18 cellular contexts compared by ENCODE assay signal in the genomic region with DNA sequence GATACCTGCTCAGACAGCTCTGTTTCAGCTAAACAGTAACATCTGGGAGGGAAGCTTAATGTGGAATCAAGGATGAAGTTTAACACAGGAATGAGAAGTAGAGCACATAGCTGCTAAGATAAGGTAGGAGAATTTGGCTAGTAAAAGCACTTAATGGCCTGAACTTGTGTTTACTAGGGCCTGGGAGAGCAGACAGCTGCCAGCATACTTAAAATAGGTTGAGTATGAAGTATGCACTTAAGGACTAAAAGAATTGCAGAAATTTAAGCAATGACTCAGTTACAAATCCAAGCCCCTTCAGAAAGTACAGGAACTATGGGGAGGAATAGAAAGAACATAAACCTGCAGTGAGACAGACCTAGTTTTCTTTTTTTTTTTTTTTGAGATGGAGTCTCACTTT. TPM values are rescaled to one million over a fixed set of nuclear protein-coding genes. Genes with fewer than 3 reads are reported as not detected.
DNase-seq lines count a peak whose midpoint lies in the region; ATAC-seq and TF ChIP-seq lines count a peak whose summit lies in the region.
"Had no signal": no experiment of that assay in that cellular context is flagged by ENCODE, and none has a peak within 500 bp of the region (broad histone marks: within the 10 kb centered on the region; RNA-seq: fewer than 3 reads in every experiment).

No MANE protein-coding gene starts in this region.

- H2AFZ ChIP-seq in MM.1S (ENCODE audit: low read length) = no peak overlapping the region

- DNase-seq in AG20443 (ENCODE audit: low spot score) (peak; percentile 62), NCI-H524 (lab: John Stamatoyannopoulos, UW) (peak; percentile 37 to 63), fibroblast of gingiva (ENCODE audit: low read depth) (peak; percentile 29), omental fat pad (ENCODE audit: low spot score) (no peak), substantia nigra (lab: John Stamatoyannopoulos, UW) (no peak), MM.1S (no peak), NCI-H526 (lab: John Stamatoyannopoulos, UW) (no peak)
- DNase-seq: activated CD8-positive, alpha-beta T cell treated with anti-CD3 and anti-CD28 coated beads for 36 hours; amygdala; CD4-positive, CD25-positive, alpha-beta regulatory T cell; effector CD4-positive, alpha-beta T cell; foreskin keratinocyte; immature natural killer cell; NCI-H2081; NK-92 treated with Interleukin-12 subunit alpha and Interleukin-12 subunit beta, amount 100 ng/mL, for 24 hours; psoas muscle had no signal

- no peaks in the 10 kb centered on the region for H3K9me3 ChIP-seq in MM.1S (replicated peaks; ENCODE audit: insufficient read depth, low read length)
- H3K9me3 ChIP-seq: psoas muscle had no signal

- H3K36me3 ChIP-seq in MM.1S (replicated peaks; ENCODE audit: insufficient read depth, low read length) = no peaks in the 10 kb centered on the region

- no peaks in the 10 kb centered on the region for H3K79me2 ChIP-seq in MM.1S (ENCODE audit: low read length)

- peaks cover 14% of the 10 kb centered on the region for H3K4me1 ChIP-seq in MM.1S (ENCODE audit: low read length)

- H3K27ac ChIP-seq in substantia nigra (ENCODE audit: low read depth, low read length, poor library complexity, severe bottlenecking) (no peak overlapping the region), MM.1S (ENCODE audit: low read length) (no peak overlapping the region)
- H3K27ac ChIP-seq: foreskin keratinocyte, psoas muscle had no signal

- no peak overlapping the region for H3K4me2 ChIP-seq in MM.1S (ENCODE audit: low read depth, low read length)

- no peaks in the 10 kb centered on the region for H3K27me3 ChIP-seq in MM.1S (replicated peaks; ENCODE audit: insufficient read depth, low read length)
- H3K27me3 ChIP-seq: foreskin keratinocyte had no signal

- peaks cover 8% of the 10 kb centered on the region; the same call in 1 of the 2 replicates for H3F3A ChIP-seq in MM.1S (ENCODE audit: insufficient read depth, low read length)

- H3K4me3 ChIP-seq in MM.1S (ENCODE audit: low read length) = no peak overlapping the region
- H3K4me3 ChIP-seq: psoas muscle had no signal

- no peak overlapping the region for H3K9ac ChIP-seq in MM.1S (ENCODE audit: low read length)

- no peaks in the 10 kb centered on the region for H4K20me1 ChIP-seq in MM.1S (ENCODE audit: insufficient read depth, low read length)

- TF ChIP-seq CTCF in omental fat pad (IDR thresholded peaks at IDR 0.05) (no peak), MM.1S (IDR thresholded peaks at IDR 0.05; ENCODE audit: low read length) (no peak)

- ATAC-seq in omental fat pad (ENCODE audit: low FRiP score) (peak; percentile 72), HG03097 (IDR thresholded peaks at IDR 0.05; ENCODE audit: low FRiP score, unreplicated experiment) (no peak)
- ATAC-seq: activated CD8-positive, alpha-beta T cell treated with anti-CD3 and anti-CD28 coated beads for 36 hours; activated T-helper 17 cell treated with anti-CD3 and anti-CD28 coated beads, Interleukin-2, amount 50 U/mL, for 72 hours; foreskin keratinocyte; psoas muscle had no signal

- no peaks in the 10 kb centered on the region for H3K9me2 ChIP-seq in MM.1S (replicated peaks; ENCODE audit: insufficient read depth, low read length)

RNA-seq across cellular contexts. Expression of gene BACH1, which starts 53.0 kb away (rescaled TPM):
- total RNA-seq in omental fat pad = 100 to 1,000 TPM in 1 of 4 donors, 10 to 100 TPM in 3; 35.0 to 101 (median 49.8) TPM

Comparison
In these comparisons a context has a peak if more than half of its experiments do, and no peak if none do; other contexts are left out.
1. DNase-seq: peak in AG20443 (single experiment), NCI-H524 (2 of 2) and fibroblast of gingiva (single experiment); none in omental fat pad (single experiment), substantia nigra (0 of 49), MM.1S (single experiment) and NCI-H526 (0 of 2).